Comparison of ENCODE assay signal across 21 cellular contexts in genomic region chr3:69105320-69105719, GRCh38. TPM values are rescaled to one million over a fixed set of nuclear protein-coding genes. Genes with fewer than 3 reads are reported as not detected.
DNase-seq lines count a peak whose midpoint lies in the region; ATAC-seq and TF ChIP-seq lines count a peak whose summit lies in the region.
"Had no signal": no experiment of that assay in that cellular context is flagged by ENCODE, and none has a peak within 500 bp of the region (broad histone marks: within the 10 kb centered on the region; RNA-seq: fewer than 3 reads in every experiment).

No MANE protein-coding gene starts in this region.

- no peaks in the 10 kb centered on the region for H4K20me1 ChIP-seq in Karpas-422 (ENCODE audit: insufficient read depth, low read depth, low read length)

- H3K27ac Mint-ChIP-seq in central memory CD8-positive, alpha-beta T cell (ENCODE audit: low read depth) = peak overlapping the region; percentile 74
- peak overlapping the region; percentile 47 for H3K27ac Mint-ChIP-seq in osteocyte (ENCODE audit: unreplicated experiment)
- H3K27ac Mint-ChIP-seq: activated CD4-positive, alpha-beta T cell treated with anti-CD3 and anti-CD28 coated beads, Interleukin-2, amount 10 ng/mL, durations not matched to agents 24 days and 14 days had no signal

- ATAC-seq in central memory CD8-positive, alpha-beta T cell (replicated peaks; ENCODE audit: extremely low read depth, poor library complexity, severe bottlenecking) = no peak

- H2AFZ ChIP-seq in Karpas-422 (ENCODE audit: low read length) = no peak overlapping the region

- H3K9me3 Mint-ChIP-seq in central memory CD8-positive, alpha-beta T cell = no peaks in the 10 kb centered on the region
- no peaks in the 10 kb centered on the region for H3K9me3 Mint-ChIP-seq in osteocyte (ENCODE audit: unreplicated experiment)
- H3K9me3 Mint-ChIP-seq: activated CD4-positive, alpha-beta T cell treated with anti-CD3 and anti-CD28 coated beads, Interleukin-2, amount 10 ng/mL, durations not matched to agents 24 days and 14 days had no signal

- H3K36me3 ChIP-seq in Karpas-422 (ENCODE audit: insufficient read depth, low read length) = 0 out of 2 replicates have a peak, but pooled peaks cover 6% of the 10 kb centered on the region

- H3K9me2 ChIP-seq in Karpas-422 (replicated peaks; ENCODE audit: insufficient read depth, low read length) = no peaks in the 10 kb centered on the region

- H3K4me1 Mint-ChIP-seq in central memory CD8-positive, alpha-beta T cell = peaks cover 24% of the 10 kb centered on the region
- H3K4me1 Mint-ChIP-seq in osteocyte (ENCODE audit: unreplicated experiment) = peaks cover 14% of the 10 kb centered on the region

- no peaks in the 10 kb centered on the region for H3K27me3 ChIP-seq in Karpas-422 (ENCODE audit: low read length)
- H3K27me3 ChIP-seq: spleen had no signal

- H3K4me1 ChIP-seq in Karpas-422 (ENCODE audit: low read length) = peaks cover 5% of the 10 kb centered on the region

- DNase-seq in DMS53 (lab: John Stamatoyannopoulos, UW) (peak; percentile 10), DMS53 treated with DMSO at 0.1 percent for 48 hours (lab: John Stamatoyannopoulos, UW; ENCODE audit: unreplicated experiment) (no peak), EL (peak; percentile 38), osteocyte (ENCODE audit: extremely low spot score, unreplicated experiment) (no peak), Karpas-422 (no peak), NCI-H2081 treated with DMSO at 0.1 percent for 48 hours (lab: John Stamatoyannopoulos, UW) (no peak), nucleus accumbens (lab: John Stamatoyannopoulos, UW) (no peak)
- DNase-seq in central memory CD8-positive, alpha-beta T cell (ENCODE audit: low spot score in 2 of 2) = no peak
- DNase-seq: activated CD4-positive, alpha-beta T cell treated with anti-CD3 and anti-CD28 coated beads, Interleukin-2, amount 10 ng/mL, durations not matched to agents 24 days and 14 days; activated CD8-positive, alpha-beta memory T cell treated with anti-CD3 and anti-CD28 coated beads, Interleukin-2, amount 50 U/mL, for 48 hours; activated effector memory CD4-positive, alpha-beta T cell treated with Interleukin-2 at 50 U/mL for 16 hours; anterior cingulate cortex; C1 segment of cervical spinal cord; cerebellar nuclear complex; kidney glomerular epithelial cell; NCI-H1105 treated with DMSO at 0.1 percent for 48 hours; NCI-H524; spleen had no signal

- peaks cover 43% of the 10 kb centered on the region for H3K36me3 Mint-ChIP-seq in central memory CD8-positive, alpha-beta T cell (ENCODE audit: insufficient read depth)
- peaks cover 33% of the 10 kb centered on the region for H3K36me3 Mint-ChIP-seq in osteocyte (ENCODE audit: unreplicated experiment)

- no peaks in the 10 kb centered on the region for H3K9me3 ChIP-seq in Karpas-422 (ENCODE audit: low read length)
- H3K9me3 ChIP-seq: spleen had no signal

- H3K79me2 ChIP-seq in Karpas-422 (ENCODE audit: low read length) = no peaks in the 10 kb centered on the region

- H3K4me3 Mint-ChIP-seq in central memory CD8-positive, alpha-beta T cell = no peak overlapping the region
- H3K4me3 Mint-ChIP-seq in osteocyte (ENCODE audit: unreplicated experiment) = no peak overlapping the region
- H3K4me3 Mint-ChIP-seq: activated CD4-positive, alpha-beta T cell treated with anti-CD3 and anti-CD28 coated beads, Interleukin-2, amount 10 ng/mL, durations not matched to agents 24 days and 14 days had no signal

- H3K27ac ChIP-seq in Karpas-422 (ENCODE audit: low read length) = no peak overlapping the region
- H3K27ac ChIP-seq: 22Rv1 had no signal

- no peak overlapping the region for H3K4me3 ChIP-seq in Karpas-422 (ENCODE audit: low read length)
- H3K4me3 ChIP-seq: spleen had no signal

- no peak for TF ChIP-seq CTCF in osteocyte (IDR thresholded peaks at IDR 0.05)

- no peaks in the 10 kb centered on the region for H3K27me3 Mint-ChIP-seq in central memory CD8-positive, alpha-beta T cell
- H3K27me3 Mint-ChIP-seq in osteocyte (ENCODE audit: unreplicated experiment) = no peaks in the 10 kb centered on the region
- H3K27me3 Mint-ChIP-seq: activated CD4-positive, alpha-beta T cell treated with anti-CD3 and anti-CD28 coated beads, Interleukin-2, amount 10 ng/mL, durations not matched to agents 24 days and 14 days had no signal

- no peak overlapping the region for H3K4me2 ChIP-seq in Karpas-422 (ENCODE audit: low read depth, low read length, poor library complexity, severe bottlenecking)

- H3K9ac ChIP-seq in Karpas-422 (ENCODE audit: low read length) = no peak overlapping the region

RNA-seq across cellular contexts. Expression of gene LMOD3, which starts 17.1 kb away (rescaled TPM):
- total RNA-seq in osteocyte = not detected in 2 replicates
- total RNA-seq in Karpas-422 (2014; rRNA removed; shearing (Covaris generic); ENCODE audit: low replicate concordance) = not detected in 2 replicates
- total RNA-seq: activated CD4-positive, alpha-beta T cell treated with anti-CD3 and anti-CD28 coated beads, Interleukin-2, amount 10 ng/mL, durations not matched to agents 24 days and 14 days; fibroblast of villous mesenchyme; subcutaneous adipose tissue had no signal

RNA-seq across cellular contexts. Expression of gene ARL6IP5, which starts 20.6 kb away (rescaled TPM):
- 116 and 121 TPM in 2 replicates for total RNA-seq in osteocyte
- 16.6 and 40.7 TPM in 2 replicates for total RNA-seq in Karpas-422 (2014; rRNA removed; shearing (Covaris generic); ENCODE audit: low replicate concordance)

RNA-seq across cellular contexts. Expression of gene UBA3, which starts 25.2 kb away (rescaled TPM):
- total RNA-seq in osteocyte = 75.0 and 78.9 TPM in 2 replicates
- total RNA-seq in Karpas-422 (2014; rRNA removed; shearing (Covaris generic); ENCODE audit: low replicate concordance) = 58.8 and 83.2 TPM in 2 replicates

RNA-seq across cellular contexts. Expression of gene TMF1, which starts 53.2 kb away (rescaled TPM):
- total RNA-seq in osteocyte = 42.0 and 44.4 TPM in 2 replicates
- 22.1 and 25.2 TPM in 2 replicates for total RNA-seq in Karpas-422 (2014; rRNA removed; shearing (Covaris generic); ENCODE audit: low replicate concordance)

Comparison
In these comparisons a context has a peak if more than half of its experiments do, and no peak if none do; other contexts are left out.
1. DNase-seq: peak in DMS53 (single experiment) and EL (single experiment); none in DMS53 treated with DMSO at 0.1 percent for 48 hours (single experiment), central memory CD8-positive, alpha-beta T cell (0 of 2), osteocyte (single experiment), Karpas-422 (single experiment), NCI-H2081 treated with DMSO at 0.1 percent for 48 hours (single experiment) and nucleus accumbens (0 of 56).